7 cellular contexts compared by ENCODE assay signal in the genomic region with DNA sequence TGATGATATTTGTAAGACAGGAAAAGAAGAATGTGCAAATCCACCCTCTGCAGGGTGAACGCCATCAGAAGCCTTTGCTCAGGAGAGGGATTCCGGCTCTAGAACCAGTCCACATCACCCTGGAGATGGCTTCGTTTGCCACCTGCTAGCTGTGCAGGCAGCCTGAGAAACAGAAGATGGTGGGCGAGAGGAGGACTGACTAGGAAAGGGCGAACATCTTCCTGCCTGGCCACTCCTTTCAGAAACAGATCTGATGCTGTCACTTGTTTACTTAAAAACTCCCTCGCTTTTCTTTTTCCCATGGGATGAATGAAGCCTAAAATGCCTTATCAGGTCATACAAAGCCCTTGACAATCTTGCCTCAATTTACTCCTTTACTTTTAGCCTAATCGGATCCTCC. TPM values are rescaled to one million over a fixed set of nuclear protein-coding genes. Genes with fewer than 3 reads are reported as not detected.
DNase-seq lines count a peak whose midpoint lies in the region; ATAC-seq, FAIRE-seq and TF ChIP-seq lines count a peak whose summit lies in the region.

No MANE protein-coding gene starts in this region.

- H3K4me2 ChIP-seq in OCI-LY3 (ENCODE audit: low read length) (peak overlapping the region; percentile 81), neuronal stem cell (ENCODE audit: insufficient read depth, low read length, poor library complexity, severe bottlenecking) (peak overlapping the region; percentile 43)

- no peak overlapping the region for H3K18ac ChIP-seq in neuronal stem cell (ENCODE audit: low read length)

- ATAC-seq in effector memory CD8-positive, alpha-beta T cell (replicated peaks), result no peak
- ATAC-seq in sciatic nerve (no peak), HG03095 (IDR thresholded peaks at IDR 0.05; ENCODE audit: unreplicated experiment) (no peak)

- H3K9me3 Mint-ChIP-seq in effector memory CD8-positive, alpha-beta T cell, result no peaks in the 10 kb centered on the region

- no peaks in the 10 kb centered on the region for H3K36me3 ChIP-seq in OCI-LY3 (replicated peaks; ENCODE audit: low read depth, low read length)
- peaks cover 3 to 45% of the 10 kb centered on the region in 2 donors for H3K36me3 ChIP-seq in neuronal stem cell (replicated peaks in 1 of 2; ENCODE audit: control insufficient read depth in 2 of 2, insufficient read depth in 2 of 2, low read length in 2 of 2)

- peak overlapping the region; percentile 85 for H3K4me3 ChIP-seq in OCI-LY3 (ENCODE audit: low read length)
- peak overlapping the region; percentile 43 to 95 for H3K4me3 ChIP-seq in neuronal stem cell (ENCODE audit: low read length in 2 of 2)

- H2BK120ac ChIP-seq in neuronal stem cell (ENCODE audit: low read depth, low read length), result no peak overlapping the region

- peaks cover 16% of the 10 kb centered on the region for H3K36me3 Mint-ChIP-seq in effector memory CD8-positive, alpha-beta T cell (ENCODE audit: insufficient read depth)

- no peaks in the 10 kb centered on the region for H3K9me3 ChIP-seq in OCI-LY3 (ENCODE audit: insufficient read depth, low read length)
- no peaks in the 10 kb centered on the region for H3K9me3 ChIP-seq in neuronal stem cell (replicated peaks in 1 of 2; ENCODE audit: control insufficient read depth in 2 of 2, insufficient read depth in 1 of 2, low read depth in 1 of 2, low read length in 2 of 2)

- peaks cover 15% of the 10 kb centered on the region for H3K4me1 ChIP-seq in OCI-LY3 (ENCODE audit: low read length)
- H3K4me1 ChIP-seq in neuronal stem cell (ENCODE audit: control insufficient read depth in 2 of 2, insufficient read depth in 1 of 2, low read depth in 1 of 2, low read length in 2 of 2), result peaks cover 12 to 19% of the 10 kb centered on the region in 2 donors

- no peak overlapping the region for H2AFZ ChIP-seq in OCI-LY3 (ENCODE audit: low read depth, low read length)
- no peak overlapping the region for H2AFZ ChIP-seq in neuronal stem cell (ENCODE audit: low read length)

- H3K23ac ChIP-seq in neuronal stem cell (ENCODE audit: low read depth, low read length, poor library complexity), result no peak overlapping the region

- TF ChIP-seq CTCF in OCI-LY3 (IDR thresholded peaks at IDR 0.05; ENCODE audit: low read depth, low read length), result no peak

- H2AK5ac ChIP-seq in neuronal stem cell (ENCODE audit: low read depth, low read length), result no peak overlapping the region

- H3K9ac ChIP-seq in OCI-LY3 (ENCODE audit: low read length) (peak overlapping the region; percentile 84), neuronal stem cell (ENCODE audit: low read depth, low read length, poor library complexity) (no peak overlapping the region)

- H3K4me1 Mint-ChIP-seq in effector memory CD8-positive, alpha-beta T cell (ENCODE audit: low read depth in 2 of 2), result peaks cover 42 to 58% of the 10 kb centered on the region in 2 donors

- H4K20me1 ChIP-seq in OCI-LY3 (ENCODE audit: insufficient read depth, low read length), result peaks cover 15% of the 10 kb centered on the region; the same call in 1 of the 2 replicates

- no peak overlapping the region for H2BK12ac ChIP-seq in neuronal stem cell (ENCODE audit: low read length)

- intact Hi-C loops in sciatic nerve (cut with DNase I), result no loop called here

- no peak overlapping the region for H3K27ac ChIP-seq in OCI-LY3 (ENCODE audit: low read length)
- H3K27ac ChIP-seq in neuronal stem cell (replicated peaks; ENCODE audit: low read length), result no peak overlapping the region

- WGBS in neuronal stem cell (ENCODE audit: extremely low coverage in 2 of 2, insufficient read length in 2 of 2, insufficient replicate concordance in 1 of 2), 2 donors, result no CpG with 5 or more reads among the region's 7 CpGs

- H3K4me3 Mint-ChIP-seq in effector memory CD8-positive, alpha-beta T cell, result peak overlapping the region; percentile 94 to 97

- H4K8ac ChIP-seq in neuronal stem cell (ENCODE audit: low read depth, low read length), result no peak overlapping the region

- H3K14ac ChIP-seq in neuronal stem cell (ENCODE audit: low read length), result no peak overlapping the region

- no peak overlapping the region for H3K4ac ChIP-seq in neuronal stem cell (ENCODE audit: low read length)

- peaks cover 57% of the 10 kb centered on the region for H3K79me2 ChIP-seq in OCI-LY3 (ENCODE audit: low read length)

- H3K27ac Mint-ChIP-seq in effector memory CD8-positive, alpha-beta T cell, result peak overlapping the region; percentile 41 to 68

- H4K91ac ChIP-seq in neuronal stem cell (ENCODE audit: low read depth, low read length, poor library complexity), result no peak overlapping the region

- TF ChIP-seq POLR2A in GM12891 (IDR thresholded peaks at IDR 0.05; ENCODE audit: low read depth, low read length), result no peak

- peak; percentile 78 for FAIRE-seq in GM12891 (lab: Jason Lieb, UNC)

- H3K27me3 ChIP-seq in OCI-LY3 (ENCODE audit: low read depth, low read length) (no peaks in the 10 kb centered on the region), neuronal stem cell (ENCODE audit: control insufficient read depth in 3 of 3, insufficient read depth in 3 of 3, low read depth in 1 of 3, low read length in 3 of 3) (peaks cover 0 to 4% (median 0%) of the 10 kb centered on the region in 3 experiments)

- H3K27me3 Mint-ChIP-seq in effector memory CD8-positive, alpha-beta T cell, result no peaks in the 10 kb centered on the region

- H2BK5ac ChIP-seq in neuronal stem cell (ENCODE audit: low read length), result no peak overlapping the region

- peaks cover 3% of the 10 kb centered on the region for H3K79me1 ChIP-seq in neuronal stem cell (ENCODE audit: low read depth, low read length)

- no peak overlapping the region for H2BK15ac ChIP-seq in neuronal stem cell (ENCODE audit: low read length)

- DNase-seq in GM12891 (ENCODE audit: insufficient read length, low spot score), result no peak
- no peak for DNase-seq in effector memory CD8-positive, alpha-beta T cell
- DNase-seq in neuronal stem cell (ENCODE audit: low spot score), result no peak
- DNase-seq in sciatic nerve (ENCODE audit: low spot score), result no peak
- DNase-seq in stimulated activated CD4-positive, alpha-beta T cell treated with anti-CD3 and anti-CD28 coated beads, Interleukin-2, amount 100 ng/mL, for 48 hours, result no peak

TF ChIP-seq in GM12891, 5 proteins besides CTCF, POLR2A, EP300 and RAD21:
- TF ChIP-seq POLR2AphosphoS5 (IDR thresholded peaks at IDR 0.05; ENCODE audit: low read depth, low read length), result no peak
- TF ChIP-seq PAX5 (IDR thresholded peaks at IDR 0.05; ENCODE audit: insufficient read depth, low read length, severe bottlenecking), result no peak
- TF ChIP-seq POU2F2 (IDR thresholded peaks at IDR 0.05; ENCODE audit: low read depth, low read length), result no peak
- no peak for TF ChIP-seq TAF1 (IDR thresholded peaks at IDR 0.05; ENCODE audit: low read depth, low read length)
- TF ChIP-seq SPI1 (IDR thresholded peaks at IDR 0.05; ENCODE audit: low read depth, low read length), result no peak

RNA-seq across cellular contexts. Expression of gene PTPRA, which starts 1.2 kb away (rescaled TPM):
- 24.2 TPM for polyA plus RNA-seq in GM12891 (2012; ENCODE audit: low read depth, missing spikeins)
- 149 TPM for polyA plus RNA-seq in neuronal stem cell (2013, experiment 1 of 2)
- polyA plus RNA-seq in neuronal stem cell (2013, experiment 2 of 2), result 143 TPM
- 81.7 TPM for total RNA-seq in sciatic nerve

RNA-seq across cellular contexts. Expression of gene VPS16, which starts 33.9 kb away (rescaled TPM):
- 21.1 TPM for polyA plus RNA-seq in GM12891 (2012; ENCODE audit: low read depth, missing spikeins)
- polyA plus RNA-seq in neuronal stem cell (2013, experiment 1 of 2), result 19.8 TPM
- 18.6 TPM for polyA plus RNA-seq in neuronal stem cell (2013, experiment 2 of 2)
- total RNA-seq in sciatic nerve, result 40.0 TPM

RNA-seq across cellular contexts. Expression of gene PCED1A, which starts 34.0 kb away (rescaled TPM):
- polyA plus RNA-seq in GM12891 (2012; ENCODE audit: low read depth, missing spikeins), result 34.7 TPM
- polyA plus RNA-seq in neuronal stem cell (2013, experiment 1 of 2), result 61.0 TPM
- polyA plus RNA-seq in neuronal stem cell (2013, experiment 2 of 2), result 61.2 TPM
- total RNA-seq in sciatic nerve, result 40.4 TPM

RNA-seq across cellular contexts. Expression of gene TMEM239, which starts 58.3 kb away (rescaled TPM):
- polyA plus RNA-seq in GM12891 (2012; ENCODE audit: low read depth, missing spikeins), result not detected
- not detected for polyA plus RNA-seq in neuronal stem cell (2013, experiment 1 of 2)
- not detected for polyA plus RNA-seq in neuronal stem cell (2013, experiment 2 of 2)
- not detected for total RNA-seq in sciatic nerve

RNA-seq across cellular contexts. Expression of gene C20orf141, which starts 59.7 kb away (rescaled TPM):
- polyA plus RNA-seq in GM12891 (2012; ENCODE audit: low read depth, missing spikeins), result not detected
- not detected for polyA plus RNA-seq in neuronal stem cell (2013, experiment 1 of 2)
- polyA plus RNA-seq in neuronal stem cell (2013, experiment 2 of 2), result not detected
- not detected for total RNA-seq in sciatic nerve
